1 cellular context compared by ENCODE assay signal in genomic region chr15:101063891-101064794, GRCh38.
TF ChIP-seq lines count a peak whose summit lies in the region.

No MANE protein-coding gene starts in this region.

TF ChIP-seq in HepG2, 621 proteins besides CTCF, POLR2A, EP300 and RAD21 (continued from another document and continues in another):
- TF ChIP-seq ZNF800 (CRISPR knock-in tag; IDR thresholded peaks at IDR 0.05) (no peak), ZNF207 (IDR thresholded peaks at IDR 0.05; ENCODE audit: borderline replicate concordance) (no peak), PRDM10 (CRISPR knock-in tag; IDR thresholded peaks at IDR 0.05; ENCODE audit: low read depth) (no peak), IKZF5 (CRISPR knock-in tag; IDR thresholded peaks at IDR 0.05) (no peak), ZNF251 (CRISPR knock-in tag; IDR thresholded peaks at IDR 0.05) (no peak), NFE2L1 (CRISPR knock-in tag; IDR thresholded peaks at IDR 0.05; ENCODE audit: borderline replicate concordance) (no peak), ELF1 (CRISPR knock-in tag; IDR thresholded peaks at IDR 0.05) (no peak), DR1 (CRISPR knock-in tag; IDR thresholded peaks at IDR 0.05) (peak; percentile 32; the same call in 1 of the 2 replicates), FOXP4 (CRISPR knock-in tag; IDR thresholded peaks at IDR 0.05) (0 out of 2 replicates have a peak, but pooled peaks have one; percentile 5), PTBP1 (IDR thresholded peaks at IDR 0.05; ENCODE audit: low read depth, low read length, poor library complexity, severe bottlenecking) (no peak), POLR2AphosphoS5 (IDR thresholded peaks at IDR 0.05; ENCODE audit: low read depth, low read length) (0 out of 2 replicates have a peak, but pooled peaks have one; percentile 18), FLYWCH1 (CRISPR knock-in tag; IDR thresholded peaks at IDR 0.05) (no peak), IRF9 (CRISPR knock-in tag; IDR thresholded peaks at IDR 0.05; ENCODE audit: borderline replicate concordance) (no peak), ZBTB38 (CRISPR knock-in tag; IDR thresholded peaks at IDR 0.05) (peak; percentile 92), SIN3B (IDR thresholded peaks at IDR 0.05; ENCODE audit: low read length) (no peak), CREB3 (CRISPR knock-in tag; IDR thresholded peaks at IDR 0.05) (no peak), MAX (IDR thresholded peaks at IDR 0.05) (peak; percentile 81; the same call in 1 of the 2 replicates), HMG20A (CRISPR knock-in tag; IDR thresholded peaks at IDR 0.05; ENCODE audit: borderline replicate concordance) (0 out of 2 replicates have a peak, but pooled peaks have one; percentile 15), SOX5 (CRISPR knock-in tag; IDR thresholded peaks at IDR 0.05; ENCODE audit: borderline replicate concordance) (peak; percentile 7; the same call in 1 of the 2 replicates), ZBTB33 (CRISPR knock-in tag; IDR thresholded peaks at IDR 0.05) (peak; percentile 93), ZNF556 (CRISPR knock-in tag; IDR thresholded peaks at IDR 0.05; ENCODE audit: borderline replicate concordance) (no peak), AGO2 (optimal IDR thresholded peaks at IDR 0.05; ENCODE audit: low read depth, low read length) (peak; percentile 8), ZNF512B (CRISPR knock-in tag; IDR thresholded peaks at IDR 0.05; ENCODE audit: borderline replicate concordance) (no peak), SRSF1 (optimal IDR thresholded peaks at IDR 0.05; ENCODE audit: low read depth, low read length) (peak; percentile 14), HNRNPL (IDR thresholded peaks at IDR 0.05; ENCODE audit: low read depth, low read length) (peak; percentile 90), DNMT3B (CRISPR knock-in tag; conservative IDR thresholded peaks at IDR 0.05) (no peak), ZNF609 (CRISPR knock-in tag; IDR thresholded peaks at IDR 0.05; ENCODE audit: borderline replicate concordance) (peak; percentile 54; the same call in 1 of the 2 replicates), MIXL1 (CRISPR knock-in tag; IDR thresholded peaks at IDR 0.05) (no peak), GPN1 (CRISPR knock-in tag; IDR thresholded peaks at IDR 0.05; ENCODE audit: borderline replicate concordance) (no peak), MED1 (CRISPR knock-in tag; IDR thresholded peaks at IDR 0.05) (peak; percentile 65), ZBTB7B (CRISPR knock-in tag; IDR thresholded peaks at IDR 0.05) (no peak), RCOR2 (CRISPR knock-in tag; IDR thresholded peaks at IDR 0.05) (no peak), NR2F2 (IDR thresholded peaks at IDR 0.05; ENCODE audit: borderline replicate concordance, low read depth) (no peak), NCOR1 (IDR thresholded peaks at IDR 0.05; ENCODE audit: borderline replicate concordance, low read length) (0 out of 2 replicates have a peak, but pooled peaks have one; percentile 19), ZNF138 (CRISPR knock-in tag; IDR thresholded peaks at IDR 0.05; ENCODE audit: low read depth) (no peak), ONECUT2 (CRISPR knock-in tag; IDR thresholded peaks at IDR 0.05) (no peak), RORA (CRISPR knock-in tag; IDR thresholded peaks at IDR 0.05) (no peak)
